17 cellular contexts compared by ENCODE assay signal in the genomic region with DNA sequence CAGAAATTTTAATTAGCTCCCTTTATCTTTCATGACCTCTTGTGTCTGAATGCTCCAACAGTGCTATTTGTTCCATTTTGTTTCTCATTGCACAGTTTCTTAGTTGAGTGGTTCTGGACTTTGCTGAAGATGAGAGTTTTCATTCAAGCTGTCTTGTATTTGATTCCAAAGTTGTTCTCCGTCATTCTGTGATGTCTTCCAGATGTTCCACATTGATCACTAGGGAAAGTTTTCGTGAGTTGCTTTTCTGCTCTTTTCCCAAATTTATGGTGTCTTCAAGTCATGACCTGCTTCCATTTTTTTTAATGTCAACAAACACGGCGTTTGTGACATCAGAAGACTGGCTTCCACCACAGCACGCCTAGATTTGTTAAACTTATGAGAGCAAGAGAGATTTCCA.
DNase-seq lines count a peak whose midpoint lies in the region; ATAC-seq, FAIRE-seq and TF ChIP-seq lines count a peak whose summit lies in the region.
"Had no signal": no experiment of that assay in that cellular context is flagged by ENCODE, and none has a peak within 500 bp of the region (broad histone marks: within the 10 kb centered on the region; RNA-seq: fewer than 3 reads in every experiment).

No MANE protein-coding gene starts in this region.

- FAIRE-seq in bronchial epithelial cell (lab: Jason Lieb, UNC) = peak; percentile 76
- FAIRE-seq: G401.6, GM12892, H54 had no signal

- TF ChIP-seq CTCF in bronchial epithelial cell (IDR thresholded peaks at IDR 0.05; ENCODE audit: insufficient read depth, low read length, severe bottlenecking) = no peak

- H3K36me3 ChIP-seq in bronchial epithelial cell (ENCODE audit: control insufficient read depth, insufficient read depth, low read length) = no peaks in the 10 kb centered on the region
- H3K36me3 ChIP-seq: HAP-1 had no signal

- H3K4me3 ChIP-seq in bronchial epithelial cell (ENCODE audit: low read depth, low read length) = no peak overlapping the region
- H3K4me3 ChIP-seq: HAP-1 had no signal

- intact Hi-C loops in left ventricle myocardium superior (cut with micrococcal nuclease) = no loop called here
- intact Hi-C loops in Right ventricle myocardium superior (cut with DNase I) = no loop called here
- intact Hi-C loops in sciatic nerve (cut with DNase I) = no loop called here

- DNase-seq in left ventricle myocardium superior (no peak), Right ventricle myocardium superior (no peak), bronchial epithelial cell (ENCODE audit: low read depth) (no peak), sciatic nerve (ENCODE audit: low spot score) (no peak)
- DNase-seq: Caco-2; CD4-positive, CD25-positive, alpha-beta regulatory T cell; CD8-positive, alpha-beta T cell; DMS153; DND-41; GOT3; HFFc6 had no signal

- ATAC-seq in left ventricle myocardium superior (peak; percentile 40), Right ventricle myocardium superior (ENCODE audit: poor library complexity) (no peak), sciatic nerve (peak; percentile 83), HG02970 (IDR thresholded peaks at IDR 0.05; ENCODE audit: low FRiP score, unreplicated experiment) (no peak), SK-N-SH treated with all-trans-retinoic acid at 6 μM for 48 hours (no peak)
- ATAC-seq: CD8-positive, alpha-beta T cell had no signal

- H3K27me3 ChIP-seq in bronchial epithelial cell (ENCODE audit: control insufficient read depth, insufficient read depth, low read length) = no peaks in the 10 kb centered on the region

TF ChIP-seq in SK-N-SH treated with all-trans-retinoic acid at 6 μM for 48 hours, 23 proteins besides CTCF, POLR2A, EP300 and RAD21:
- no peak for TF ChIP-seq RARB (CRISPR knock-in tag; IDR thresholded peaks at IDR 0.05)
- TF ChIP-seq CSDC2 (CRISPR knock-in tag; IDR thresholded peaks at IDR 0.05) = no peak
- no peak for TF ChIP-seq BACH2 (CRISPR knock-in tag; IDR thresholded peaks at IDR 0.05; ENCODE audit: borderline replicate concordance)
- no peak for TF ChIP-seq ISL1 (CRISPR knock-in tag; IDR thresholded peaks at IDR 0.05)
- TF ChIP-seq ZFP3 (CRISPR knock-in tag; IDR thresholded peaks at IDR 0.05) = no peak
- no peak for TF ChIP-seq ZNF70 (CRISPR knock-in tag; IDR thresholded peaks at IDR 0.05)
- TF ChIP-seq ZNF8 (CRISPR knock-in tag; IDR thresholded peaks at IDR 0.05) = no peak
- TF ChIP-seq TCF4 (CRISPR knock-in tag; IDR thresholded peaks at IDR 0.05; ENCODE audit: borderline replicate concordance) = no peak
- TF ChIP-seq ZFP30 (CRISPR knock-in tag; IDR thresholded peaks at IDR 0.05) = no peak
- TF ChIP-seq ARNTL (CRISPR knock-in tag; IDR thresholded peaks at IDR 0.05; ENCODE audit: borderline replicate concordance, low read depth) = no peak
- TF ChIP-seq, protein P1, sequence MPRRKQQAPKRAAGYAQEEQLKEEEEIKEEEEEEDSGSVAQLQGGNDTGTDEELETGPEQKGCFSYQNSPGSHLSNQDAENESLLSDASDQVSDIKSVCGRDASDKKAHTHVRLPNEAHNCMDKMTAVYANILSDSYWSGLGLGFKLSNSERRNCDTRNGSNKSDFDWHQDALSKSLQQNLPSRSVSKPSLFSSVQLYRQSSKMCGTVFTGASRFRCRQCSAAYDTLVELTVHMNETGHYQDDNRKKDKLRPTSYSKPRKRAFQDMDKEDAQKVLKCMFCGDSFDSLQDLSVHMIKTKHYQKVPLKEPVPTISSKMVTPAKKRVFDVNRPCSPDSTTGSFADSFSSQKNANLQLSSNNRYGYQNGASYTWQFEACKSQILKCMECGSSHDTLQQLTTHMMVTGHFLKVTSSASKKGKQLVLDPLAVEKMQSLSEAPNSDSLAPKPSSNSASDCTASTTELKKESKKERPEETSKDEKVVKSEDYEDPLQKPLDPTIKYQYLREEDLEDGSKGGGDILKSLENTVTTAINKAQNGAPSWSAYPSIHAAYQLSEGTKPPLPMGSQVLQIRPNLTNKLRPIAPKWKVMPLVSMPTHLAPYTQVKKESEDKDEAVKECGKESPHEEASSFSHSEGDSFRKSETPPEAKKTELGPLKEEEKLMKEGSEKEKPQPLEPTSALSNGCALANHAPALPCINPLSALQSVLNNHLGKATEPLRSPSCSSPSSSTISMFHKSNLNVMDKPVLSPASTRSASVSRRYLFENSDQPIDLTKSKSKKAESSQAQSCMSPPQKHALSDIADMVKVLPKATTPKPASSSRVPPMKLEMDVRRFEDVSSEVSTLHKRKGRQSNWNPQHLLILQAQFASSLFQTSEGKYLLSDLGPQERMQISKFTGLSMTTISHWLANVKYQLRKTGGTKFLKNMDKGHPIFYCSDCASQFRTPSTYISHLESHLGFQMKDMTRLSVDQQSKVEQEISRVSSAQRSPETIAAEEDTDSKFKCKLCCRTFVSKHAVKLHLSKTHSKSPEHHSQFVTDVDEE (CRISPR knock-in tag; IDR thresholded peaks at IDR 0.05) = no peak
- no peak for TF ChIP-seq OSR1 (CRISPR knock-in tag; IDR thresholded peaks at IDR 0.05)
- TF ChIP-seq, protein P2, sequence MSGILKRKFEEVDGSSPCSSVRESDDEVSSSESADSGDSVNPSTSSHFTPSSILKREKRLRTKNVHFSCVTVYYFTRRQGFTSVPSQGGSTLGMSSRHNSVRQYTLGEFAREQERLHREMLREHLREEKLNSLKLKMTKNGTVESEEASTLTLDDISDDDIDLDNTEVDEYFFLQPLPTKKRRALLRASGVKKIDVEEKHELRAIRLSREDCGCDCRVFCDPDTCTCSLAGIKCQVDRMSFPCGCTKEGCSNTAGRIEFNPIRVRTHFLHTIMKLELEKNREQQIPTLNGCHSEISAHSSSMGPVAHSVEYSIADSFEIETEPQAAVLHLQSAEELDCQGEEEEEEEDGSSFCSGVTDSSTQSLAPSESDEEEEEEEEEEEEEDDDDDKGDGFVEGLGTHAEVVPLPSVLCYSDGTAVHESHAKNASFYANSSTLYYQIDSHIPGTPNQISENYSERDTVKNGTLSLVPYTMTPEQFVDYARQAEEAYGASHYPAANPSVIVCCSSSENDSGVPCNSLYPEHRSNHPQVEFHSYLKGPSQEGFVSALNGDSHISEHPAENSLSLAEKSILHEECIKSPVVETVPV (CRISPR knock-in tag; IDR thresholded peaks at IDR 0.05) = no peak
- TF ChIP-seq, protein P3, sequence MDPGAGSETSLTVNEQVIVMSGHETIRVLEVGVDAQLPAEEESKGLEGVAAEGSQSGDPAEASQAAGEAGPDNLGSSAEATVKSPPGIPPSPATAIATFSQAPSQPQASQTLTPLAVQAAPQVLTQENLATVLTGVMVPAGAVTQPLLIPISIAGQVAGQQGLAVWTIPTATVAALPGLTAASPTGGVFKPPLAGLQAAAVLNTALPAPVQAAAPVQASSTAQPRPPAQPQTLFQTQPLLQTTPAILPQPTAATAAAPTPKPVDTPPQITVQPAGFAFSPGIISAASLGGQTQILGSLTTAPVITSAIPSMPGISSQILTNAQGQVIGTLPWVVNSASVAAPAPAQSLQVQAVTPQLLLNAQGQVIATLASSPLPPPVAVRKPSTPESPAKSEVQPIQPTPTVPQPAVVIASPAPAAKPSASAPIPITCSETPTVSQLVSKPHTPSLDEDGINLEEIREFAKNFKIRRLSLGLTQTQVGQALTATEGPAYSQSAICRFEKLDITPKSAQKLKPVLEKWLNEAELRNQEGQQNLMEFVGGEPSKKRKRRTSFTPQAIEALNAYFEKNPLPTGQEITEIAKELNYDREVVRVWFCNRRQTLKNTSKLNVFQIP (CRISPR knock-in tag; IDR thresholded peaks at IDR 0.05; ENCODE audit: borderline replicate concordance, low read depth) = no peak
- no peak for TF ChIP-seq ESRRG (CRISPR knock-in tag; IDR thresholded peaks at IDR 0.05)

Comparison
In these comparisons a context has a peak if more than half of its experiments do, and no peak if none do; other contexts are left out.
1. ATAC-seq: peak in left ventricle myocardium superior (single experiment) and sciatic nerve (single experiment); none in Right ventricle myocardium superior (single experiment), HG02970 (single experiment) and SK-N-SH treated with all-trans-retinoic acid at 6 μM for 48 hours (single experiment).